In genomic region chr10:73358331-73359279, GRCh38 we compare ENCODE assay signal across 8 cellular contexts. TPM values are rescaled to one million over a fixed set of nuclear protein-coding genes. Genes with fewer than 3 reads are reported as not detected.
A peak's percentile ranks its signal among the peaks of the same experiment; 100 is the strongest.
DNase-seq lines count a peak whose midpoint lies in the region; TF ChIP-seq lines count a peak whose summit lies in the region.

Gene CFAP70 (minus strand): TSS chr10:73358864. CDS start chr10:73354796, 4,068 bp downstream.

- peak within 1 kb of the TSS; percentile 69 for H3K4me3 ChIP-seq in HFF-Myc (replicated peaks; ENCODE audit: low read depth, low read length)

- H3K27ac ChIP-seq in substantia nigra (ENCODE audit: low read depth, low read length, poor library complexity, severe bottlenecking): peak within 1 kb of the TSS; percentile 18

- DNase-seq in GM04503 (ENCODE audit: low read depth) (peak; percentile 69), HFF-Myc (ENCODE audit: extremely low read depth, low read depth) (peak; percentile 86), NAMALWA (ENCODE audit: low spot score) (peak; percentile 92), SK-N-DZ (ENCODE audit: low spot score) (peak; percentile 97), glomerular endothelial cell (ENCODE audit: extremely low read depth, low read depth, low spot score) (peak; percentile 81), non-pigmented ciliary epithelial cell (ENCODE audit: low read depth) (peak; percentile 79), substantia nigra (lab: John Stamatoyannopoulos, UW) (peak; percentile 12 to 91 (median 75))
- peak; percentile 90 for DNase-seq in activated naive CD4-positive, alpha-beta T cell treated with anti-CD3 and anti-CD28 coated beads, Interleukin-2, amount 50 U/mL, for 16 hours

- TF ChIP-seq CTCF in HFF-Myc (IDR thresholded peaks at IDR 0.05; ENCODE audit: low read depth, low read length, missing control alignments): no peak

RNA-seq across cellular contexts. Expression of gene CFAP70, which starts in this region (rescaled TPM):
- polyA plus RNA-seq in SK-N-DZ (2014; cell fraction: cytosol; rRNA removed): 0.39 and 0.61 TPM in 2 replicates
- polyA plus RNA-seq in SK-N-DZ (2014; cell fraction: nucleus; rRNA removed): 3.2 and 4.1 TPM in 2 replicates
- 0.39 and 0.41 TPM in 2 replicates for total RNA-seq in glomerular endothelial cell

Comparison
In these comparisons a context has a peak if more than half of its experiments do, and no peak if none do; other contexts are left out.
1. Peak in every context shown above with its lines: DNase-seq, H3K4me3 ChIP-seq and H3K27ac ChIP-seq.
2. Peak in DNase-seq in glomerular endothelial cell; RNA of the gene not detected or under 1 TPM.